ENCODE assay signal across 1 cellular context in genomic region chr3:49807427-49808114, GRCh38.
TF ChIP-seq lines count a peak whose summit lies in the region.

No MANE protein-coding gene starts in this region.

TF ChIP-seq in endothelial cell of umbilical vein, 7 proteins besides CTCF, POLR2A, EP300 and RAD21:
- TF ChIP-seq GATA2 (IDR thresholded peaks at IDR 0.05; ENCODE audit: insufficient read depth, insufficient read length, low read depth, low read length): no peak
- TF ChIP-seq JUN (IDR thresholded peaks at IDR 0.05; ENCODE audit: borderline replicate concordance, insufficient read depth, insufficient read length, low read depth): no peak
- no peak for TF ChIP-seq FOS (IDR thresholded peaks at IDR 0.05; ENCODE audit: borderline replicate concordance, insufficient read depth, low read length)
- no peak for TF ChIP-seq MYC (IDR thresholded peaks at IDR 0.05; ENCODE audit: low read depth, low read length)
- no peak for TF ChIP-seq POLR2AphosphoS5 (IDR thresholded peaks at IDR 0.05; ENCODE audit: insufficient read depth, low read depth, low read length)
- no peak for TF ChIP-seq MAX (IDR thresholded peaks at IDR 0.05; ENCODE audit: insufficient read depth, insufficient read length)
- no peak for TF ChIP-seq EZH2 (IDR thresholded peaks at IDR 0.05; ENCODE audit: borderline replicate concordance, low read depth, low read length, severe bottlenecking)
